ENCODE assay signal across 8 cellular contexts in the genomic region with DNA sequence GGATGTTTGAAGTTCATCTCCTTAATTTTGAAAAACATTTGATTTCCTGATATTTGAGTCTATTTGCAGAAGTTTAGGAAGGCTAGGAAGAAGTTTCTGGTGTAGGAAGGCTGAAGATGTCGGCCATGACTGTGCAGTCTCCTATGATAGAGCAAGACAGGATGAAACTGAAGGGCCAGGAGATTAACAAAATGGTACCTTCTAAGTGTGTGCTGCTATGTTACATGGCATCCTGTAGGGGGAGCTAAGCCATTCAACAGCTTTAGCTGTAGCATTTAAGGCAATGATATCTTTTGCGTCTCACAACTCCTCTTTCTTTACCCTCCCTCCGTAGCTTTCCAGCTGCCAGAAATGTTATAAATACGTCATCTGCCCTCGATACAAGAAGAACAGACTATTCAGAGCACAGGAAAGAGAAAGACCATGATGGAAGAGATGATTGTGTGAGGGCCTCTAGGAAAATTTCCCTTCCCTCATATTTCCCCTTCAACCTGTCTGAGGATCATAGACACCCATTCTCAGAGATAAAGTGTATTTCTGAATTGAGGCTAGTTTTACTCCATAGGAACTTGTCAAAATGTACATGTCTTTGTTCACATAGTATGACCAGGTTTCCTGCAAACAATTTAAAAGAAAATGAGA.
DNase-seq lines count a peak whose midpoint lies in the region; ATAC-seq and TF ChIP-seq lines count a peak whose summit lies in the region.

No MANE protein-coding gene starts in this region.

- peaks cover 0 to 12% of the 10 kb centered on the region in 2 donors for H3K4me1 ChIP-seq in ascending aorta

- TF ChIP-seq CTCF in GM13977 (IDR thresholded peaks at IDR 0.05; ENCODE audit: extremely low read depth, insufficient read depth, missing control alignments) (peak; percentile 79), ascending aorta (IDR thresholded peaks at IDR 0.05) (peak in 1 of 3 experiments; percentile 21)

- intact Hi-C loops in ascending aorta (cut with DNase I), result loop anchor here (2.0 to 5.0 kb wide), 2 partner anchors 53 to 255 kb away; no protein-coding TSS in a partner anchor

- DNase-seq in ACHN (peak; percentile 61), GM13977 (ENCODE audit: low spot score) (peak; percentile 25), NCI-H1930 (lab: John Stamatoyannopoulos, UW) (peak; percentile 4 to 60), ascending aorta (ENCODE audit: low spot score in 2 of 2) (no peak), kidney tubule cell (ENCODE audit: low spot score) (peak; percentile 55)
- DNase-seq in activated CD8-positive, alpha-beta memory T cell treated with anti-CD3 and anti-CD28 coated beads, Interleukin-2, amount 50 U/mL, for 4 hours, result no peak

- no peaks in the 10 kb centered on the region for H3K36me3 ChIP-seq in ascending aorta

- no peaks in the 10 kb centered on the region for H3K27me3 ChIP-seq in ascending aorta

- no peaks in the 10 kb centered on the region for H3K9me3 ChIP-seq in ascending aorta

- H3K27ac ChIP-seq in ascending aorta, result peak overlapping the region; percentile 61 to 67

- H3K4me3 ChIP-seq in ascending aorta, result no peak overlapping the region

- in situ Hi-C loops in ACHN (cut with HindIII; ENCODE audit: low pct_ligation_motif_present, low pct_unique_long_range_greater_than_20kb, low sequenced_read_pairs) (no loop called here), GM13977 (cut with MboI; ENCODE audit: low pct_unique_long_range_greater_than_20kb, low sequenced_read_pairs, unreplicated experiment) (loop anchor here (25.0 kb wide), 1 partner anchor 475 kb away; a partner anchor contains a TSS)

- ATAC-seq in HG02610 (IDR thresholded peaks at IDR 0.05; ENCODE audit: unreplicated experiment) (no peak), HG03025 (IDR thresholded peaks at IDR 0.05; ENCODE audit: low FRiP score, unreplicated experiment) (no peak)

Comparison
In these comparisons a context has a peak if more than half of its experiments do, and no peak if none do; other contexts are left out.
1. DNase-seq: peak in ACHN (single experiment), GM13977 (single experiment), NCI-H1930 (2 of 2) and kidney tubule cell (single experiment); none in ascending aorta (0 of 2) and activated CD8-positive, alpha-beta memory T cell treated with anti-CD3 and anti-CD28 coated beads, Interleukin-2, amount 50 U/mL, for 4 hours (single experiment).